1 cellular context compared by ENCODE assay signal in genomic region chr1:160789702-160790611, GRCh38.
TF ChIP-seq lines count a peak whose summit lies in the region.

No MANE protein-coding gene starts in this region.

TF ChIP-seq in GM12878, 131 proteins besides CTCF, POLR2A, EP300 and RAD21 (continued from another document and continues in another):
- TF ChIP-seq HDAC6 (IDR thresholded peaks at IDR 0.05; ENCODE audit: unreplicated experiment) (no peak), WRNIP1 (IDR thresholded peaks at IDR 0.05; ENCODE audit: borderline replicate concordance, low read depth, low read length) (no peak), MEF2B (IDR thresholded peaks at IDR 0.05; ENCODE audit: partially characterized antibody, poor library complexity, severe bottlenecking) (peak; percentile 99), PAX5 (IDR thresholded peaks at IDR 0.05; ENCODE audit: borderline replicate concordance, low read depth, low read length) (peak; percentile 77; the same call in 1 of the 2 replicates), RELA (IDR thresholded peaks at IDR 0.05; ENCODE audit: borderline replicate concordance, partially characterized antibody) (peak; percentile 65), PRDM15 (CRISPR knock-in tag; IDR thresholded peaks at IDR 0.05) (no peak), ZNF592 (IDR thresholded peaks at IDR 0.05) (peak; percentile 95), IRF3 (IDR thresholded peaks at IDR 0.05) (no peak), E4F1 (IDR thresholded peaks at IDR 0.05; ENCODE audit: borderline replicate concordance, partially characterized antibody) (peak; percentile 72), TCF7 (IDR thresholded peaks at IDR 0.05; ENCODE audit: borderline replicate concordance) (peak; percentile 57; the same call in 1 of the 2 replicates), CHD1 (IDR thresholded peaks at IDR 0.05; ENCODE audit: low read depth, low read length) (no peak), EED (IDR thresholded peaks at IDR 0.05; ENCODE audit: low read depth) (peak; percentile 41; the same call in 1 of the 2 replicates), CBX3 (IDR thresholded peaks at IDR 0.05; ENCODE audit: borderline replicate concordance, low read depth) (no peak), BRCA1 (IDR thresholded peaks at IDR 0.05; ENCODE audit: low read depth, low read length) (no peak), ELK1 (IDR thresholded peaks at IDR 0.05; ENCODE audit: low read depth, low read length) (no peak), CREM (IDR thresholded peaks at IDR 0.05; ENCODE audit: low read depth) (peak; percentile 97), SIX5 (IDR thresholded peaks at IDR 0.05; ENCODE audit: low read depth, low read length, severe bottlenecking) (no peak), ZBTB33 (IDR thresholded peaks at IDR 0.05) (no peak), KAT2A (conservative IDR thresholded peaks at IDR 0.05; ENCODE audit: control insufficient read depth, low read depth, low read length) (no peak), IRF4 (IDR thresholded peaks at IDR 0.05; ENCODE audit: low read depth, low read length) (peak; percentile 95), TCF12 (IDR thresholded peaks at IDR 0.05; ENCODE audit: low read depth, low read length) (peak; percentile 82; the same call in 1 of the 2 replicates), CUX1 (IDR thresholded peaks at IDR 0.05; ENCODE audit: insufficient replicate concordance, low read depth, low read length) (no peak), E2F4 (IDR thresholded peaks at IDR 0.05; ENCODE audit: low read depth, low read length) (no peak), FOXM1 (IDR thresholded peaks at IDR 0.05; ENCODE audit: low read depth, low read length) (no peak), TAF1 (IDR thresholded peaks at IDR 0.05; ENCODE audit: borderline replicate concordance, low read depth, low read length) (no peak), LARP7 (IDR thresholded peaks at IDR 0.05) (peak; percentile 18; the same call in 1 of the 2 replicates), ATF3 (IDR thresholded peaks at IDR 0.05; ENCODE audit: borderline replicate concordance, extremely low read depth, low read depth, low read length) (no peak), NBN (IDR thresholded peaks at IDR 0.05) (peak; percentile 97), POU2F2 (IDR thresholded peaks at IDR 0.05; ENCODE audit: borderline replicate concordance, low read depth, low read length) (peak; percentile 91; the same call in 2 of the 3 replicates), CBFB (IDR thresholded peaks at IDR 0.05; ENCODE audit: low read depth) (peak; percentile 46; the same call in 1 of the 2 replicates), NFXL1 (IDR thresholded peaks at IDR 0.05; ENCODE audit: borderline replicate concordance) (no peak), ASH2L (IDR thresholded peaks at IDR 0.05; ENCODE audit: borderline replicate concordance, low read depth) (no peak), CHD4 (IDR thresholded peaks at IDR 0.05) (no peak), ZSCAN29 (IDR thresholded peaks at IDR 0.05) (no peak), ZNF217 (IDR thresholded peaks at IDR 0.05) (0 out of 2 replicates have a peak, but pooled peaks have one; percentile 19), BHLHE40 (IDR thresholded peaks at IDR 0.05; ENCODE audit: borderline replicate concordance in 1 of 2, low read depth in 2 of 2, low read length in 1 of 2) (peak; percentile 93 to 96), BCL11A (IDR thresholded peaks at IDR 0.05; ENCODE audit: low read depth, low read length) (peak; percentile 66), RBBP5 (conservative IDR thresholded peaks at IDR 0.05) (no peak)
